In the genomic region with DNA sequence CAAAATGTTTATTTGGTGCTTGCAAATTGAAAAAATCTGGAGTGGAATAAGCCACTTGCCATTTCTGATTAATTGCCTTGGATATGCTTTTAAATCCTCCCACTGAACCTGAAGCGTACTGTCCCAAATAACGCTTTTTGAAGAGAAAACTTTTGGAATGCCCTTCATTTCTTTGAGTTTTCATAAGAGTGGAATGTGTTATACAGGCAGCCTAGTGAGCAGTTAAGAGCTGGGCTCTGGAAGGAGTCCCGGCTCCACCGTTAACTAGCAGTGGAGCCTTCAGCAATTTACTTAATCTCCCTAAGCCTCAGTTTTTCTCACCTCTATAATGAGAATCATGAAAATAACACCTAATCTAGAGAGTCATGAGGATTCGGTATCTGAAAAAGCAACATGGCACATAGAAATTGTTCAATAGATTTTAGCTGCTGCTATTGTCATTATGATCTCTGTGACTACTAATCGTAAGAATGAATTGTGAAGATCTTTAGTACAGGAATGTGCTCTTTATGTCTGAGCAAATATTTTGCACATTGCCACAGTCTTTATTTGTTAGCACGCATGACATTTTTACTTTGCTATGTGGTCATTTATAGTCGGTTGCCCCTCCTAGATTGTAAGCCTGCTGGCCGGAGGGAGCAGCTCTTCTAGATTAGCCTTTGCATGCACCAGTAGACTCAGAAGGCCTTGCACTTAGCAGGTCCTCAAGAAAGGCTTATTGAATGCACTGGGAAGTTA, we compare ENCODE assay signal across 1 cellular context.
TF ChIP-seq lines count a peak whose summit lies in the region.

No MANE protein-coding gene starts in this region.

TF ChIP-seq in GM23338, 12 proteins besides CTCF, POLR2A, EP300 and RAD21 (continued from another document):
- TF ChIP-seq, protein P1, sequence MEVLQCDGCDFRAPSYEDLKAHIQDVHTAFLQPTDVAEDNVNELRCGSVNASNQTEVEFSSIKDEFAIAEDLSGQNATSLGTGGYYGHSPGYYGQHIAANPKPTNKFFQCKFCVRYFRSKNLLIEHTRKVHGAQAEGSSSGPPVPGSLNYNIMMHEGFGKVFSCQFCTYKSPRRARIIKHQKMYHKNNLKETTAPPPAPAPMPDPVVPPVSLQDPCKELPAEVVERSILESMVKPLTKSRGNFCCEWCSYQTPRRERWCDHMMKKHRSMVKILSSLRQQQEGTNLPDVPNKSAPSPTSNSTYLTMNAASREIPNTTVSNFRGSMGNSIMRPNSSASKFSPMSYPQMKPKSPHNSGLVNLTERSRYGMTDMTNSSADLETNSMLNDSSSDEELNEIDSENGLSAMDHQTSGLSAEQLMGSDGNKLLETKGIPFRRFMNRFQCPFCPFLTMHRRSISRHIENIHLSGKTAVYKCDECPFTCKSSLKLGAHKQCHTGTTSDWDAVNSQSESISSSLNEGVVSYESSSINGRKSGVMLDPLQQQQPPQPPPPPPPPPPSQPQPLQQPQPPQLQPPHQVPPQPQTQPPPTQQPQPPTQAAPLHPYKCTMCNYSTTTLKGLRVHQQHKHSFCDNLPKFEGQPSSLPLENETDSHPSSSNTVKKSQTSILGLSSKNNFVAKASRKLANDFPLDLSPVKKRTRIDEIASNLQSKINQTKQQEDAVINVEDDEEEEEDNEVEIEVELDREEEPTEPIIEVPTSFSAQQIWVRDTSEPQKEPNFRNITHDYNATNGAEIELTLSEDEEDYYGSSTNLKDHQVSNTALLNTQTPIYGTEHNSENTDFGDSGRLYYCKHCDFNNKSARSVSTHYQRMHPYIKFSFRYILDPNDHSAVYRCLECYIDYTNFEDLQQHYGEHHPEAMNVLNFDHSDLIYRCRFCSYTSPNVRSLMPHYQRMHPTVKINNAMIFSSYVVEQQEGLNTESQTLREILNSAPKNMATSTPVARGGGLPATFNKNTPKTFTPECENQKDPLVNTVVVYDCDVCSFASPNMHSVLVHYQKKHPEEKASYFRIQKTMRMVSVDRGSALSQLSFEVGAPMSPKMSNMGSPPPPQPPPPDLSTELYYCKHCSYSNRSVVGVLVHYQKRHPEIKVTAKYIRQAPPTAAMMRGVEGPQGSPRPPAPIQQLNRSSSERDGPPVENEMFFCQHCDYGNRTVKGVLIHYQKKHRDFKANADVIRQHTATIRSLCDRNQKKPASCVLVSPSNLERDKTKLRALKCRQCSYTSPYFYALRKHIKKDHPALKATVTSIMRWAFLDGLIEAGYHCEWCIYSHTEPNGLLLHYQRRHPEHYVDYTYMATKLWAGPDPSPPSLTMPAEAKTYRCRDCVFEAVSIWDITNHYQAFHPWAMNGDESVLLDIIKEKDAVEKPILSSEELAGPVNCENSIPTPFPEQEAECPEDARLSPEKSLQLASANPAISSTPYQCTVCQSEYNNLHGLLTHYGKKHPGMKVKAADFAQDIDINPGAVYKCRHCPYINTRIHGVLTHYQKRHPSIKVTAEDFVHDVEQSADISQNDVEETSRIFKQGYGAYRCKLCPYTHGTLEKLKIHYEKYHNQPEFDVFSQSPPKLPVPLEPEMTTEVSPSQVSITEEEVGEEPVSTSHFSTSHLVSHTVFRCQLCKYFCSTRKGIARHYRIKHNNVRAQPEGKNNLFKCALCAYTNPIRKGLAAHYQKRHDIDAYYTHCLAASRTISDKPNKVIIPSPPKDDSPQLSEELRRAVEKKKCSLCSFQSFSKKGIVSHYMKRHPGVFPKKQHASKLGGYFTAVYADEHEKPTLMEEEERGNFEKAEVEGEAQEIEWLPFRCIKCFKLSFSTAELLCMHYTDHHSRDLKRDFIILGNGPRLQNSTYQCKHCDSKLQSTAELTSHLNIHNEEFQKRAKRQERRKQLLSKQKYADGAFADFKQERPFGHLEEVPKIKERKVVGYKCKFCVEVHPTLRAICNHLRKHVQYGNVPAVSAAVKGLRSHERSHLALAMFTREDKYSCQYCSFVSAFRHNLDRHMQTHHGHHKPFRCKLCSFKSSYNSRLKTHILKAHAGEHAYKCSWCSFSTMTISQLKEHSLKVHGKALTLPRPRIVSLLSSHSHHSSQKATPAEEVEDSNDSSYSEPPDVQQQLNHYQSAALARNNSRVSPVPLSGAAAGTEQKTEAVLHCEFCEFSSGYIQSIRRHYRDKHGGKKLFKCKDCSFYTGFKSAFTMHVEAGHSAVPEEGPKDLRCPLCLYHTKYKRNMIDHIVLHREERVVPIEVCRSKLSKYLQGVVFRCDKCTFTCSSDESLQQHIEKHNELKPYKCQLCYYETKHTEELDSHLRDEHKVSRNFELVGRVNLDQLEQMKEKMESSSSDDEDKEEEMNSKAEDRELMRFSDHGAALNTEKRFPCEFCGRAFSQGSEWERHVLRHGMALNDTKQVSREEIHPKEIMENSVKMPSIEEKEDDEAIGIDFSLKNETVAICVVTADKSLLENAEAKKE (CRISPR knock-in tag; IDR thresholded peaks at IDR 0.05) = no peak
- TF ChIP-seq JUNB (IDR thresholded peaks at IDR 0.05; ENCODE audit: unreplicated experiment) = no peak
- TF ChIP-seq NANOG (IDR thresholded peaks at IDR 0.05; ENCODE audit: borderline replicate concordance) = no peak
- TF ChIP-seq STAT1 (IDR thresholded peaks at IDR 0.05; ENCODE audit: unreplicated experiment) = no peak
- no peak for TF ChIP-seq ZNF114 (CRISPR knock-in tag; IDR thresholded peaks at IDR 0.05)
- no peak for TF ChIP-seq CREB1 (CRISPR knock-in tag; IDR thresholded peaks at IDR 0.05; ENCODE audit: low read depth)
- TF ChIP-seq EZH2phosphoT487 (IDR thresholded peaks at IDR 0.05; ENCODE audit: unreplicated experiment) = no peak
- TF ChIP-seq POLR2AphosphoS5 (IDR thresholded peaks at IDR 0.05; ENCODE audit: low read depth) = no peak
- TF ChIP-seq EZH2 (IDR thresholded peaks at IDR 0.05; ENCODE audit: low read depth, unreplicated experiment) = no peak
- no peak for TF ChIP-seq ZNF331 (CRISPR knock-in tag; IDR thresholded peaks at IDR 0.05; ENCODE audit: low read depth)
